In the genomic region with DNA sequence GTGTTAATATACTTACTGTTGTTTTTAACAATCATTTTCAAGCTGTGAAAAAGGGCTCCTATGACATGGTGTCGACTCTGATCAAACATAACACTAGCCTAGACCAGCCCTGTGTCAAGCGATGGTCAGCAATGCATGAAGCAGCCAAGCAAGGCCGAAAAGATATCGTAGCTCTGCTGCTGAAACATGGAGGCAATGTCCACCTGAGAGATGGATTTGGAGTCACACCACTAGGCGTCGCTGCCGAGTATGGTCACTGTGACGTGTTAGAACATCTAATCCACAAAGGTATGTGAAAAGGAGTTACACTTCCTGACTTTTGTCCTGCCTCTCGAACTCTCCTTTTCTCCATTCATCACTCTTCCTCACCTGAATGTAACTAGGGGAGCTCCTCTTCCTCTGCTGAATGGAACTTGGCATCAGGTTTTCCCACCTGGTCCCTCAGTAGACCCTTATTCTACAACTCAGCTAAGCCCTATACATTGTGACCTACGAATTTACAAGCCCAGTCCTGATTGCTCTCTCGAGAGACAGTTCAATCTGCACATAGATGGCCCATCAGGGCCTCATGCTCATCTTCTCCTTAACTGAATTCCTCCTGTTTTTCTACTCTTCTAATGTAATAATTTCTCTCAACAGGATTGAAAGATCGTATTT, we compare ENCODE assay signal across 8 cellular contexts. TPM values are rescaled to one million over a fixed set of nuclear protein-coding genes. Genes with fewer than 3 reads are reported as not detected.
DNase-seq lines count a peak whose midpoint lies in the region; ATAC-seq and TF ChIP-seq lines count a peak whose summit lies in the region.

No MANE protein-coding gene starts in this region.

- peaks cover 2% of the 10 kb centered on the region for H3K27me3 Mint-ChIP-seq in activated CD4-positive, alpha-beta T cell treated with anti-CD3 and anti-CD28 coated beads, Interleukin-2, amount 10 ng/mL, durations not matched to agents 24 days and 14 days
- no peaks in the 10 kb centered on the region for H3K27me3 Mint-ChIP-seq in endothelial cell (ENCODE audit: unreplicated experiment)

- H3K4me2 ChIP-seq in IMR-90 (ENCODE audit: low read depth, low read length) = no peak overlapping the region

- H3K4me1 Mint-ChIP-seq in activated CD4-positive, alpha-beta T cell treated with anti-CD3 and anti-CD28 coated beads, Interleukin-2, amount 10 ng/mL, durations not matched to agents 24 days and 14 days = no peaks in the 10 kb centered on the region
- no peaks in the 10 kb centered on the region for H3K4me1 Mint-ChIP-seq in endothelial cell (ENCODE audit: unreplicated experiment)

- no peaks in the 10 kb centered on the region for H3K9me3 ChIP-seq in IMR-90 (ENCODE audit: control insufficient read depth, insufficient read depth, low read length)

- intact Hi-C loops in IMR-90 (cut with micrococcal nuclease) = no loop called here
- intact Hi-C loops in activated CD4-positive, alpha-beta T cell treated with anti-CD3 and anti-CD28 coated beads, Interleukin-2, amount 10 ng/mL, durations not matched to agents 24 days and 14 days (cut with micrococcal nuclease) = loop anchor here (2.0 to 5.0 kb wide), 2 partner anchors 76 to 248 kb away; no protein-coding TSS in a partner anchor

- no peaks in the 10 kb centered on the region for H3K79me1 ChIP-seq in IMR-90 (ENCODE audit: low read depth in 1 of 2, low read length in 2 of 2)

- POLR2A ChIA-PET in IMR-90 (lab: Charles Lee; ENCODE audit: unreplicated experiment) = no interaction called here

- H3K36me3 Mint-ChIP-seq in activated CD4-positive, alpha-beta T cell treated with anti-CD3 and anti-CD28 coated beads, Interleukin-2, amount 10 ng/mL, durations not matched to agents 24 days and 14 days (ENCODE audit: low read depth) = no peaks in the 10 kb centered on the region
- H3K36me3 Mint-ChIP-seq in endothelial cell (ENCODE audit: low read depth, unreplicated experiment) = no peaks in the 10 kb centered on the region

- H4K8ac ChIP-seq in IMR-90 (ENCODE audit: low read depth in 2 of 2, low read length in 2 of 2) = no peak overlapping the region

- CTCF ChIA-PET in IMR-90 (lab: Yijun Ruan, JAX) = interaction anchor here (0.5 to 1.2 kb wide), 5 partner anchors 9 to 1208 kb away, joined by 3 to 6 read pairs (median 3); no protein-coding TSS in a partner anchor

- H2BK15ac ChIP-seq in IMR-90 (ENCODE audit: low read depth, low read length) = no peak overlapping the region

- H3K27me3 ChIP-seq in IMR-90 (ENCODE audit: control insufficient read depth, insufficient read depth, low read length) = no peaks in the 10 kb centered on the region

- no peak overlapping the region; the same call in 1 of the 2 replicates for H2AK5ac ChIP-seq in IMR-90 (ENCODE audit: low read depth, low read length)

- H4K20me1 ChIP-seq in IMR-90 (ENCODE audit: insufficient read depth, low read length) = no peaks in the 10 kb centered on the region

- H2BK120ac ChIP-seq in IMR-90 (ENCODE audit: low read depth, low read length) = no peak overlapping the region

- no peak overlapping the region for H3K9ac ChIP-seq in IMR-90 (ENCODE audit: low read depth, low read length)

- H3K4me3 Mint-ChIP-seq in activated CD4-positive, alpha-beta T cell treated with anti-CD3 and anti-CD28 coated beads, Interleukin-2, amount 10 ng/mL, durations not matched to agents 24 days and 14 days = no peak overlapping the region
- H3K4me3 Mint-ChIP-seq in endothelial cell (ENCODE audit: unreplicated experiment) = no peak overlapping the region

- H3K9me1 ChIP-seq in IMR-90 (ENCODE audit: insufficient read depth, low read length) = no peaks in the 10 kb centered on the region

- TF ChIP-seq POLR2A in IMR-90 (IDR thresholded peaks at IDR 0.05; ENCODE audit: low read depth, low read length) = no peak

- no peak overlapping the region for H2BK5ac ChIP-seq in IMR-90 (ENCODE audit: low read depth, low read length, poor library complexity, severe bottlenecking)

- no peak overlapping the region for H2AK9ac ChIP-seq in IMR-90 (replicated peaks; ENCODE audit: low read depth, low read length, poor library complexity)

- H3K23ac ChIP-seq in IMR-90 (ENCODE audit: low read depth, low read length) = no peak overlapping the region

- H2BK20ac ChIP-seq in IMR-90 (ENCODE audit: low read depth, low read length) = no peak overlapping the region

- ATAC-seq in GM21576 (IDR thresholded peaks at IDR 0.05; ENCODE audit: unreplicated experiment) (peak; percentile 94), IMR-90 (ENCODE audit: low read depth) (no peak)

- H3K9me3 Mint-ChIP-seq in activated CD4-positive, alpha-beta T cell treated with anti-CD3 and anti-CD28 coated beads, Interleukin-2, amount 10 ng/mL, durations not matched to agents 24 days and 14 days = no peaks in the 10 kb centered on the region
- no peaks in the 10 kb centered on the region for H3K9me3 Mint-ChIP-seq in endothelial cell (ENCODE audit: unreplicated experiment)

- dilution Hi-C loops in IMR-90 (cut with HindIII; ENCODE audit: low sequenced_read_pairs, unreplicated experiment) = no loop called here

- no TSS peak for BruUV-seq in IMR-90 (replicated peaks; lab: Mats Ljungman, UMichigan)

- no peak overlapping the region for H3K4ac ChIP-seq in IMR-90 (ENCODE audit: low read depth, low read length)

- DNase-seq in EL (peak; percentile 15), IMR-90 (peak; percentile 25), endothelial cell (ENCODE audit: low spot score) (peak; percentile 56), renal cortical epithelial cell (ENCODE audit: low read depth) (peak; percentile 16), putamen (ENCODE audit: low spot score) (no peak), NCI-H2029 (lab: John Stamatoyannopoulos, UW) (no peak)
- peak; percentile 89 for DNase-seq in activated CD4-positive, alpha-beta T cell treated with anti-CD3 and anti-CD28 coated beads, Interleukin-2, amount 10 ng/mL, durations not matched to agents 24 days and 14 days

- no peak overlapping the region for H4K5ac ChIP-seq in IMR-90 (ENCODE audit: low read depth, low read length)

- no peak overlapping the region for H3K4me3 ChIP-seq in IMR-90 (ENCODE audit: insufficient read depth, low read depth, low read length)

- H3K27ac ChIP-seq in IMR-90 (ENCODE audit: insufficient read depth, low read length) = no peak overlapping the region

- TF ChIP-seq CTCF in IMR-90 (conservative IDR thresholded peaks at IDR 0.05; ENCODE audit: low read depth, low read length) = peak; percentile 40
- TF ChIP-seq CTCF in endothelial cell (IDR thresholded peaks at IDR 0.05; ENCODE audit: unreplicated experiment) = peak; percentile 74

- H3K36me3 ChIP-seq in IMR-90 (ENCODE audit: control insufficient read depth, insufficient read depth, low read length) = no peaks in the 10 kb centered on the region

- 87% methylated on average over 3 of the region's 12 CpGs; no CpG with 5 or more reads in 1 of the 2 experiments for WGBS in IMR-90 (ENCODE audit: extremely low coverage in 2 of 2, insufficient read length in 1 of 2), 2 experiments

- H3K18ac ChIP-seq in IMR-90 (ENCODE audit: low read depth, low read length) = no peak overlapping the region

- no peak overlapping the region for H3K56ac ChIP-seq in IMR-90 (ENCODE audit: extremely low read depth, insufficient read depth, low read length)

- no peak overlapping the region for H3K27ac Mint-ChIP-seq in activated CD4-positive, alpha-beta T cell treated with anti-CD3 and anti-CD28 coated beads, Interleukin-2, amount 10 ng/mL, durations not matched to agents 24 days and 14 days
- no peak overlapping the region for H3K27ac Mint-ChIP-seq in endothelial cell (ENCODE audit: unreplicated experiment)

- peaks cover 3% of the 10 kb centered on the region; the same call in 1 of the 2 replicates for H3K4me1 ChIP-seq in IMR-90 (ENCODE audit: control insufficient read depth, insufficient read depth, low read length)

- H2AFZ ChIP-seq in IMR-90 (replicated peaks; ENCODE audit: low read length, poor library complexity) = peak overlapping the region; percentile 57

- H3K14ac ChIP-seq in IMR-90 (replicated peaks; ENCODE audit: low read depth, low read length) = no peak overlapping the region

- 0 out of 2 replicates have a peak, but pooled peaks have one; percentile 8 for TF ChIP-seq RAD21 in IMR-90 (IDR thresholded peaks at IDR 0.05; ENCODE audit: low read length)

- H4K91ac ChIP-seq in IMR-90 (ENCODE audit: insufficient read depth, low read depth, low read length) = no peak overlapping the region

- in situ Hi-C loops in IMR-90 (cut with MboI; ENCODE audit: low sequenced_read_pairs) = loop anchor here (25.0 kb wide), 1 partner anchor 238 kb away; no protein-coding TSS in a partner anchor

TF ChIP-seq in IMR-90, 13 proteins besides CTCF, POLR2A, EP300 and RAD21 (continues in another document):
- TF ChIP-seq CEBPB (IDR thresholded peaks at IDR 0.05; ENCODE audit: low read depth, low read length) (no peak), BHLHE40 (IDR thresholded peaks at IDR 0.05; ENCODE audit: low read depth, low read length) (no peak), FOS (IDR thresholded peaks at IDR 0.05; ENCODE audit: low read depth, low read length) (no peak), MAFK (IDR thresholded peaks at IDR 0.05; ENCODE audit: low read depth, low read length) (no peak), NFE2L2 (IDR thresholded peaks at IDR 0.05; ENCODE audit: low read depth, low read length) (no peak), SMC3 (IDR thresholded peaks at IDR 0.05; ENCODE audit: low read depth, low read length) (no peak)
- TF ChIP-seq, protein P1, sequence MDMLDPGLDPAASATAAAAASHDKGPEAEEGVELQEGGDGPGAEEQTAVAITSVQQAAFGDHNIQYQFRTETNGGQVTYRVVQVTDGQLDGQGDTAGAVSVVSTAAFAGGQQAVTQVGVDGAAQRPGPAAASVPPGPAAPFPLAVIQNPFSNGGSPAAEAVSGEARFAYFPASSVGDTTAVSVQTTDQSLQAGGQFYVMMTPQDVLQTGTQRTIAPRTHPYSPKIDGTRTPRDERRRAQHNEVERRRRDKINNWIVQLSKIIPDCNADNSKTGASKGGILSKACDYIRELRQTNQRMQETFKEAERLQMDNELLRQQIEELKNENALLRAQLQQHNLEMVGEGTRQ (IDR thresholded peaks at IDR 0.05; ENCODE audit: low read depth, low read length) = no peak

RNA-seq across cellular contexts. Expression of a gene that starts 23.0 kb away (rescaled TPM):
- not detected in 2 replicates for total RNA-seq in IMR-90 (2012; rRNA removed)
- not detected in 2 replicates for polyA plus RNA-seq in IMR-90 (2012; rRNA removed)
- polyA plus RNA-seq in IMR-90 (2012; cell fraction: cytosol; rRNA removed) = not detected in 2 replicates
- not detected in 2 replicates for polyA plus RNA-seq in IMR-90 (2012; cell fraction: nucleus; rRNA removed; ENCODE audit: low replicate concordance)
- not detected in 2 replicates for total RNA-seq in activated CD4-positive, alpha-beta T cell treated with anti-CD3 and anti-CD28 coated beads, Interleukin-2, amount 10 ng/mL, durations not matched to agents 24 days and 14 days
- not detected for total RNA-seq in endothelial cell (ENCODE audit: unreplicated experiment)
- total RNA-seq in renal cortical epithelial cell = not detected in 2 replicates

RNA-seq across cellular contexts. Expression of a gene that starts 31.0 kb away (rescaled TPM):
- total RNA-seq in IMR-90 (2012; rRNA removed) (not detected in 2 replicates), endothelial cell (ENCODE audit: unreplicated experiment) (not detected), renal cortical epithelial cell (not detected in 2 replicates)
- polyA plus RNA-seq in IMR-90 (2012; rRNA removed) = not detected in 2 replicates
- polyA plus RNA-seq in IMR-90 (2012; cell fraction: cytosol; rRNA removed) = not detected in 2 replicates
- polyA plus RNA-seq in IMR-90 (2012; cell fraction: nucleus; rRNA removed; ENCODE audit: low replicate concordance) = not detected in 2 replicates
- not detected in 2 replicates for total RNA-seq in activated CD4-positive, alpha-beta T cell treated with anti-CD3 and anti-CD28 coated beads, Interleukin-2, amount 10 ng/mL, durations not matched to agents 24 days and 14 days

Comparison
In these comparisons a context has a peak if more than half of its experiments do, and no peak if none do; other contexts are left out.
1. DNase-seq: peak in EL (single experiment), IMR-90 (single experiment), activated CD4-positive, alpha-beta T cell treated with anti-CD3 and anti-CD28 coated beads, Interleukin-2, amount 10 ng/mL, durations not matched to agents 24 days and 14 days (single experiment), endothelial cell (single experiment) and renal cortical epithelial cell (single experiment); none in putamen (single experiment) and NCI-H2029 (single experiment).